12 cellular contexts compared by ENCODE assay signal in the genomic region with DNA sequence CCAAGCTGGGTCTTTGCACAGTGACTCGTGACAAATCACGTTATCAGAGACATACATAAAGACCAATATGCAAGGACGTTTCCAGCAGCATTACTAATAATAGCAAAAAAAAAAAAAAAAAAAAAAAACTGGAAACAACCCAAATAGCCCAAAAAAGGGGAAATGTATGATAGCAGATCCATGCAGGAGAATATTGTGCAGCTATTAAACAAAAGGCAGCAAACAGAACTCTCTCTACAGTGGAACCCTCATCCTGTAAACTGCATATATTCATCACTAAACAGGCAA. TPM values are rescaled to one million over a fixed set of nuclear protein-coding genes. Genes with fewer than 3 reads are reported as not detected.
A peak's percentile ranks its signal among the peaks of the same experiment; 100 is the strongest.
DNase-seq lines count a peak whose midpoint lies in the region; ATAC-seq and TF ChIP-seq lines count a peak whose summit lies in the region.
"Had no signal": no experiment of that assay in that cellular context is flagged by ENCODE, and none has a peak within 500 bp of the region (broad histone marks: within the 10 kb centered on the region; RNA-seq: fewer than 3 reads in every experiment).

No MANE protein-coding gene starts in this region.

- H3K4me1 ChIP-seq in BLaER1 = peaks cover 100% of the 10 kb centered on the region
- H3K4me1 ChIP-seq in CD8-positive, alpha-beta T cell (ENCODE audit: insufficient read depth, low read length) = peaks cover 14% of the 10 kb centered on the region

- peak overlapping the region; percentile 83 for H3K4me3 Mint-ChIP-seq in CD8-positive, alpha-beta T cell
- H3K4me3 Mint-ChIP-seq in activated CD4-positive, alpha-beta memory T cell treated with anti-CD3 and anti-CD28 coated beads for 36 hours = peak overlapping the region; percentile 79
- peak overlapping the region; percentile 73 to 84 (median 75) for H3K4me3 Mint-ChIP-seq in immature natural killer cell

- peak overlapping the region; percentile 95 for H3K4me2 ChIP-seq in BLaER1

- peaks cover 2% of the 10 kb centered on the region for H3K27me3 Mint-ChIP-seq in CD8-positive, alpha-beta T cell (ENCODE audit: low read depth)
- H3K27me3 Mint-ChIP-seq in activated CD4-positive, alpha-beta memory T cell treated with anti-CD3 and anti-CD28 coated beads for 36 hours = no peaks in the 10 kb centered on the region
- peaks cover 2 to 5% (median 5%) of the 10 kb centered on the region in 3 donors for H3K27me3 Mint-ChIP-seq in immature natural killer cell (ENCODE audit: low read depth in 3 of 3)

- no peaks in the 10 kb centered on the region for H3K36me3 ChIP-seq in BLaER1
- no peaks in the 10 kb centered on the region for H3K36me3 ChIP-seq in CD8-positive, alpha-beta T cell (ENCODE audit: insufficient read depth, low read length)
- H3K36me3 ChIP-seq: BE2C had no signal

- TF ChIP-seq CTCF in CD8-positive, alpha-beta T cell (IDR thresholded peaks at IDR 0.05) = no peak

- ATAC-seq in CD8-positive, alpha-beta T cell = no peak

- H3K9me3 Mint-ChIP-seq in CD8-positive, alpha-beta T cell = no peaks in the 10 kb centered on the region
- no peaks in the 10 kb centered on the region for H3K9me3 Mint-ChIP-seq in activated CD4-positive, alpha-beta memory T cell treated with anti-CD3 and anti-CD28 coated beads for 36 hours
- H3K9me3 Mint-ChIP-seq in immature natural killer cell = no peaks in the 10 kb centered on the region

- H4K20me1 ChIP-seq in BLaER1 = no peaks in the 10 kb centered on the region

- peak overlapping the region; percentile 88 for H3K27ac Mint-ChIP-seq in CD8-positive, alpha-beta T cell
- peak overlapping the region; percentile 98 for H3K27ac Mint-ChIP-seq in activated CD4-positive, alpha-beta memory T cell treated with anti-CD3 and anti-CD28 coated beads for 36 hours
- peak overlapping the region in 5 of 6 donors; percentile 69 to 88 (median 78) for H3K27ac Mint-ChIP-seq in immature natural killer cell

- intact Hi-C loops in CD8-positive, alpha-beta T cell (cut with DNase I, micrococcal nuclease) = loop anchor here in 1 of 2 experiments (10.0 kb wide), 1 partner anchor 816 kb away; no protein-coding TSS in a partner anchor
- intact Hi-C loops in activated CD4-positive, alpha-beta memory T cell treated with anti-CD3 and anti-CD28 coated beads for 36 hours (cut with micrococcal nuclease) = loop anchor here (1.0 to 5.0 kb wide), 6 partner anchors 9 to 441 kb away; a partner anchor contains a TSS

- no peak overlapping the region for H3K27ac ChIP-seq in BLaER1
- no peak overlapping the region for H3K27ac ChIP-seq in CD8-positive, alpha-beta T cell (ENCODE audit: low read depth, low read length)

- H3K36me3 Mint-ChIP-seq in CD8-positive, alpha-beta T cell = no peaks in the 10 kb centered on the region
- no peaks in the 10 kb centered on the region for H3K36me3 Mint-ChIP-seq in activated CD4-positive, alpha-beta memory T cell treated with anti-CD3 and anti-CD28 coated beads for 36 hours
- no peaks in the 10 kb centered on the region for H3K36me3 Mint-ChIP-seq in immature natural killer cell

- H3K4me3 ChIP-seq in BLaER1 = no peak overlapping the region
- H3K4me3 ChIP-seq in CD8-positive, alpha-beta T cell (ENCODE audit: low read depth, low read length) = peak overlapping the region; percentile 32

- H3K27me3 ChIP-seq in BLaER1 = no peaks in the 10 kb centered on the region
- H3K27me3 ChIP-seq in CD8-positive, alpha-beta T cell (ENCODE audit: insufficient read depth, low read length) = no peaks in the 10 kb centered on the region
- H3K27me3 ChIP-seq: BE2C had no signal

- no peak for DNase-seq in CD8-positive, alpha-beta T cell
- DNase-seq in activated CD4-positive, alpha-beta memory T cell treated with anti-CD3 and anti-CD28 coated beads for 36 hours = no peak
- DNase-seq in immature natural killer cell (no peak), ecto neural progenitor cell (ENCODE audit: low spot score) (no peak), NCI-H2029 treated with DMSO at 0.1 percent for 48 hours (lab: John Stamatoyannopoulos, UW) (no peak)
- no peak for DNase-seq in activated CD4-positive, alpha-beta T cell treated with anti-CD3 and anti-CD28 coated beads for 4 hours
- DNase-seq: BE2C, cerebellar nuclear complex, DND-41, NCI-H82, SW 1271 had no signal

- no peak overlapping the region for H3K9ac ChIP-seq in BLaER1

- H3K9me3 ChIP-seq in BLaER1 = no peaks in the 10 kb centered on the region
- no peaks in the 10 kb centered on the region for H3K9me3 ChIP-seq in CD8-positive, alpha-beta T cell (ENCODE audit: low read length)
- H3K9me3 ChIP-seq: BE2C had no signal

- CTCF ChIA-PET in CD8-positive, alpha-beta T cell (lab: Charles Lee) = no interaction called here
- CTCF ChIA-PET in activated CD4-positive, alpha-beta memory T cell treated with anti-CD3 and anti-CD28 coated beads for 36 hours (lab: Charles Lee) = interaction anchor here (0.8 to 1.6 kb wide), 9 partner anchors 12 to 820 kb away, joined by 3 to 6 read pairs (median 4); no protein-coding TSS in a partner anchor

- peaks cover 17% of the 10 kb centered on the region for H3K4me1 Mint-ChIP-seq in CD8-positive, alpha-beta T cell (ENCODE audit: low read depth)
- peaks cover 46% of the 10 kb centered on the region for H3K4me1 Mint-ChIP-seq in activated CD4-positive, alpha-beta memory T cell treated with anti-CD3 and anti-CD28 coated beads for 36 hours (ENCODE audit: low read depth)
- peaks cover 10 to 22% of the 10 kb centered on the region in 2 donors for H3K4me1 Mint-ChIP-seq in immature natural killer cell

- POLR2A ChIA-PET in CD8-positive, alpha-beta T cell (lab: Charles Lee) = no interaction called here
- POLR2A ChIA-PET in activated CD4-positive, alpha-beta memory T cell treated with anti-CD3 and anti-CD28 coated beads for 36 hours (lab: Charles Lee) = interaction anchor here (0.9 to 1.7 kb wide), 3 partner anchors 8 to 73 kb away, joined by 3 to 5 read pairs (median 4); a partner anchor contains a TSS

RNA-seq across cellular contexts. Expression of a gene that starts 37.7 kb away (rescaled TPM):
- 10 to 100 TPM; 12.4 to 13.0 TPM for total RNA-seq in CD8-positive, alpha-beta T cell
- total RNA-seq in activated CD4-positive, alpha-beta memory T cell treated with anti-CD3 and anti-CD28 coated beads for 36 hours = 10 to 100 TPM; 23.7 to 26.7 TPM
- polyA plus RNA-seq in immature natural killer cell = 10 to 100 TPM; 30.0 to 30.6 (median 30.3) TPM
